14 cellular contexts compared by ENCODE assay signal in the genomic region with DNA sequence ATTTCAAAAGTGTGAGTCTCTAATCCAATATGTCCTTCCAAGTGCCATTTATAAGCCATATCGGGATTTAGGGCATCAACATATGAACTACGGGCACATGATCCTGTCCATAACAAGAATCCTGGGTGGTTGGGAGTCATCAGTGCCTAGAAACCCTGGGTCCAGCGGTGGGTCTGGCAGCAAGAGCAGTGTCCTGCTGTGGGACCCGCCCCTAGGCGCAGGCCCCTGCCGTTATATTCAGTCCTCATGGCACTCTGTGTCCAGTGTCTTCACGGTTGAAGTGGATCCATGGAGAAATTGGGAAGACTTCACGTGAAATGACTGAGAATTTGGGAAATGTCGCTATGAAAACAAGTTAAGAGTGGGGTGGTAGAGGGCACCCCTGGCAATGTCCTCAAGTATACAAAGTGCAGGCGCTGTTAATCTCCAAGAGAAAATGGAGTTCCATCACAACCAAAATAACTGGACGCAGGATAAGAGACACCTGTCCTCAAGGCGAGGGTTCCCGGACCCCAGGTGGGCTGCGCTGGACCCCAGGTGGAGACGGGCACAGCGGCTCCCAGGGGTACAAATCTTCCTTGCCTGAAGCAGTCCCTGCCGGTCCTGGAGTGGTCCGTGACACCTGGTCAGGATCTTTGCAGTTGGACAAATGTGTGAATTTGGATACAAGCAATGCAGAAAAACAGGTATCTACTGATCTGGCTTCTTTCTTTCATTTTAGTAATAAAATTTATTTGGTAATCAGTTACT. TPM values are rescaled to one million over a fixed set of nuclear protein-coding genes. Genes with fewer than 3 reads are reported as not detected.
A peak's percentile ranks its signal among the peaks of the same experiment; 100 is the strongest.
DNase-seq lines count a peak whose midpoint lies in the region; ATAC-seq, FAIRE-seq and TF ChIP-seq lines count a peak whose summit lies in the region.
"Had no signal": no experiment of that assay in that cellular context is flagged by ENCODE, and none has a peak within 500 bp of the region (broad histone marks: within the 10 kb centered on the region; RNA-seq: fewer than 3 reads in every experiment).

No MANE protein-coding gene starts in this region.

- TF ChIP-seq RAD21 in A549 (conservative IDR thresholded peaks at IDR 0.05 in 1 of 2, IDR thresholded peaks at IDR 0.05 in 1 of 2), result no peak

- H3K9me3 ChIP-seq in A549 (no peaks in the 10 kb centered on the region), DND-41 (ENCODE audit: insufficient read depth, low read length, severe bottlenecking) (no peaks in the 10 kb centered on the region), OCI-LY3 (ENCODE audit: insufficient read depth, low read length) (no peaks in the 10 kb centered on the region)
- H3K9me3 ChIP-seq: HAP-1, Peyer's patch, right atrium auricular region had no signal

- no peak; a peak in 2 of 6 replicates for ATAC-seq in A549
- no peak for ATAC-seq in DND-41 (ENCODE audit: insufficient read depth, low read depth)
- peak; percentile 32 for ATAC-seq in left lobe of liver

- no peak overlapping the region for H2AFZ ChIP-seq in DND-41 (ENCODE audit: low read depth, low read length)
- H2AFZ ChIP-seq in OCI-LY3 (ENCODE audit: low read depth, low read length), result no peak overlapping the region; the same call in 1 of the 2 replicates

- 81% methylated on average over 15 of the region's 18 CpGs for WGBS in A549 (ENCODE audit: missing lambda C conversion rate)

- H3K9ac ChIP-seq in DND-41 (ENCODE audit: low read depth, low read length) (no peak overlapping the region), OCI-LY3 (ENCODE audit: low read length) (no peak overlapping the region)

- DNase-seq in A549 (ENCODE audit: low read depth in 1 of 2, low spot score in 1 of 2) (no peak), DND-41 (no peak), left lobe of liver (ENCODE audit: low spot score) (no peak), SW 1271 (lab: John Stamatoyannopoulos, UW) (no peak), NK-92 (lab: John Stamatoyannopoulos, UW; ENCODE audit: unreplicated experiment) (no peak)
- DNase-seq in stimulated activated CD4-positive, alpha-beta T cell treated with anti-CD3 and anti-CD28 coated beads, Interleukin-1b, Interleukin-23, amount 100 ng/mL, for 48 hours, result no peak
- DNase-seq in stimulated activated CD4-positive, alpha-beta T cell treated with anti-CD3 and anti-CD28 coated beads, Interleukin-15, amount 100 ng/mL, for 24 hours, result no peak

- no peak for TF ChIP-seq POLR2A in A549 (IDR thresholded peaks at IDR 0.05; ENCODE audit: low read length)

- H3K27me3 ChIP-seq in DND-41 (ENCODE audit: insufficient read depth, low read length, poor library complexity), result no peaks in the 10 kb centered on the region
- H3K27me3 ChIP-seq in OCI-LY3 (ENCODE audit: low read depth, low read length), result no peaks in the 10 kb centered on the region
- H3K27me3 ChIP-seq: brain microvascular endothelial cell, foreskin keratinocyte, Peyer's patch, right atrium auricular region had no signal

- no peak for TF ChIP-seq EP300 in A549 (IDR thresholded peaks at IDR 0.05)

- H4K20me1 ChIP-seq in DND-41 (ENCODE audit: insufficient read depth, low read length) (no peaks in the 10 kb centered on the region), OCI-LY3 (ENCODE audit: insufficient read depth, low read length) (no peaks in the 10 kb centered on the region)

- POLR2A ChIA-PET in A549 (lab: Yijun Ruan, JAX), result no interaction called here

- FAIRE-seq in A549 (lab: Jason Lieb, UNC), result no peak

- H3K36me3 ChIP-seq in DND-41 (ENCODE audit: insufficient read depth, low read length) (no peaks in the 10 kb centered on the region), OCI-LY3 (replicated peaks; ENCODE audit: low read depth, low read length) (no peaks in the 10 kb centered on the region)
- H3K36me3 ChIP-seq: brain microvascular endothelial cell, HAP-1, Peyer's patch, right atrium auricular region had no signal

- peaks cover 8% of the 10 kb centered on the region; the same call in 2 of the 3 replicates for H3K4me1 ChIP-seq in A549
- H3K4me1 ChIP-seq in DND-41 (ENCODE audit: insufficient read depth, low read length), result peaks cover 3% of the 10 kb centered on the region; the same call in 1 of the 2 replicates
- H3K4me1 ChIP-seq in OCI-LY3 (ENCODE audit: low read length), result 0 out of 2 replicates have a peak, but pooled peaks cover 5% of the 10 kb centered on the region
- H3K4me1 ChIP-seq: foreskin keratinocyte, HAP-1, Peyer's patch had no signal

- H3K4me2 ChIP-seq in A549, result peak overlapping the region; percentile 80
- 0 out of 2 replicates have a peak overlapping the region, but pooled peaks have one; percentile 33 for H3K4me2 ChIP-seq in DND-41 (ENCODE audit: insufficient read depth, low read length)
- H3K4me2 ChIP-seq in OCI-LY3 (ENCODE audit: low read length), result peak overlapping the region; percentile 83

- no peak for TF ChIP-seq CTCF in A549 (IDR thresholded peaks at IDR 0.05)
- no peak for TF ChIP-seq CTCF in DND-41 (IDR thresholded peaks at IDR 0.05; ENCODE audit: borderline replicate concordance, extremely low read depth, low read length, poor library complexity, severe bottlenecking)
- TF ChIP-seq CTCF in OCI-LY3 (IDR thresholded peaks at IDR 0.05; ENCODE audit: low read depth, low read length), result no peak

- H3K4me3 ChIP-seq in A549, result 0 out of 3 replicates have a peak overlapping the region, but pooled peaks have one; percentile 20
- no peak overlapping the region for H3K4me3 ChIP-seq in DND-41 (ENCODE audit: low read depth in 1 of 2, low read length in 2 of 2)
- H3K4me3 ChIP-seq in OCI-LY3 (ENCODE audit: low read length), result peak overlapping the region; percentile 57
- H3K4me3 ChIP-seq: HAP-1, right atrium auricular region had no signal

- peak overlapping the region; percentile 52 to 78; a peak in 5 of 6 replicates for H3K27ac ChIP-seq in A549
- no peak overlapping the region for H3K27ac ChIP-seq in DND-41 (ENCODE audit: low read length)
- H3K27ac ChIP-seq in OCI-LY3 (ENCODE audit: low read length), result no peak overlapping the region
- H3K27ac ChIP-seq: brain microvascular endothelial cell, foreskin keratinocyte, Peyer's patch, right atrium auricular region had no signal

- no peaks in the 10 kb centered on the region for H3K79me2 ChIP-seq in DND-41 (ENCODE audit: insufficient read depth, low read length)
- H3K79me2 ChIP-seq in OCI-LY3 (ENCODE audit: low read length), result no peaks in the 10 kb centered on the region

- CTCF ChIA-PET in A549 (lab: Yijun Ruan, JAX), result interaction anchor here (0.7 to 1.4 kb wide), 4 partner anchors 33 to 295 kb away, joined by 3 to 4 read pairs (median 3); no protein-coding TSS in a partner anchor

TF ChIP-seq in A549, 52 proteins besides CTCF, POLR2A, EP300 and RAD21:
- TF ChIP-seq HDAC2 (IDR thresholded peaks at IDR 0.05), result no peak

RNA-seq across cellular contexts. Expression of a gene that starts 42.9 kb away (rescaled TPM):
- polyA plus RNA-seq in A549 (2011; rRNA removed) (1.1 and 1.4 TPM in 2 replicates), A549 (2017; fragmentation: RNase III; extraction: RNeasy Plus Mini Kit Qiagen cat#74134 plus additional on column Dnase treatment) (0.70 to 0.92 TPM (median 0.71 TPM) in 3 replicates)
- 1.8 and 1.9 TPM in 2 replicates for polyA plus RNA-seq in A549 (2012; cell fraction: cytosol; rRNA removed)
- 3.0 and 4.2 TPM in 2 replicates for polyA plus RNA-seq in A549 (2012; cell fraction: nucleus; rRNA removed)
- polyA minus RNA-seq in A549 (2011; rRNA and poly(A)+ RNA removed), result 0.37 and 0.54 TPM in 2 replicates
- total RNA-seq in left lobe of liver, result not detected
- total RNA-seq: foreskin keratinocyte; Peyer's patch; right atrium auricular region; T-helper 1 cell treated with Interleukin-12 subunit alpha and Interleukin-12 subunit beta and Interleukin-4 antibody, amounts not matched to agents 30 ng/mL and 1 ng/mL, for 36 hours had no signal

Comparison
In these comparisons a context has a peak if more than half of its experiments do, and no peak if none do; other contexts are left out.
1. H3K27ac ChIP-seq: peak in A549 (2 of 2); none in DND-41 (single experiment) and OCI-LY3 (single experiment).
2. H3K4me2 ChIP-seq: peak in every context shown above with its lines; median percentile 83 in OCI-LY3; 80 in A549; 33 in DND-41.
3. H3K4me3 ChIP-seq: peak in A549 (single experiment) and OCI-LY3 (single experiment); none in DND-41 (0 of 2).